ENCODE assay signal across 1 cellular context in the genomic region with DNA sequence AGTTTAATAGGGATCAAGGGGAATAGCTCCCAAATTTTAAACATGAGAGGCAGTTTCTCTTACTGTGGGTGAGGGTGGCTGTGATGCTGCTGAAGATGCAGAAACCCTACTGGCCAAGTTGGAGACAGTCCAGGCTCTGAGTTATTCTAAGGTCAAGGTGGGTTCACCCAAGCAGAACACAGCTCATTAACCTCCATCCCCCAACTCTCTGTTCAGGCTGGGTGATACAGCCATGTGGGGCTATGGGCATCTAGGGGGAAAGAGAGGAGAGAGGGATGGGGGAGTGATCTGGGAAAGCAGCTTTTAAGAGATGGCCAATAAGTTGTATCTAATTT.
TF ChIP-seq lines count a peak whose summit lies in the region.

No MANE protein-coding gene starts in this region.

TF ChIP-seq in IMR-90, 13 proteins besides CTCF, POLR2A, EP300 and RAD21 (continued from another document):
- no peak for TF ChIP-seq ELK1 (IDR thresholded peaks at IDR 0.05; ENCODE audit: borderline replicate concordance, low read depth, low read length)
- TF ChIP-seq RFX5 (IDR thresholded peaks at IDR 0.05; ENCODE audit: low read depth, low read length) = no peak
- no peak for TF ChIP-seq BHLHE40 (IDR thresholded peaks at IDR 0.05; ENCODE audit: low read depth, low read length)
- no peak for TF ChIP-seq CHD1 (IDR thresholded peaks at IDR 0.05; ENCODE audit: low read depth, low read length)
- TF ChIP-seq, protein P1, sequence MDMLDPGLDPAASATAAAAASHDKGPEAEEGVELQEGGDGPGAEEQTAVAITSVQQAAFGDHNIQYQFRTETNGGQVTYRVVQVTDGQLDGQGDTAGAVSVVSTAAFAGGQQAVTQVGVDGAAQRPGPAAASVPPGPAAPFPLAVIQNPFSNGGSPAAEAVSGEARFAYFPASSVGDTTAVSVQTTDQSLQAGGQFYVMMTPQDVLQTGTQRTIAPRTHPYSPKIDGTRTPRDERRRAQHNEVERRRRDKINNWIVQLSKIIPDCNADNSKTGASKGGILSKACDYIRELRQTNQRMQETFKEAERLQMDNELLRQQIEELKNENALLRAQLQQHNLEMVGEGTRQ (IDR thresholded peaks at IDR 0.05; ENCODE audit: low read depth, low read length) = no peak
- TF ChIP-seq CEBPB (IDR thresholded peaks at IDR 0.05; ENCODE audit: low read depth, low read length) = no peak
- TF ChIP-seq RCOR1 (IDR thresholded peaks at IDR 0.05; ENCODE audit: insufficient replicate concordance, low read length) = no peak
TF ChIP-seq in IMR-90: peak in this region for 0.
